In the genomic region with DNA sequence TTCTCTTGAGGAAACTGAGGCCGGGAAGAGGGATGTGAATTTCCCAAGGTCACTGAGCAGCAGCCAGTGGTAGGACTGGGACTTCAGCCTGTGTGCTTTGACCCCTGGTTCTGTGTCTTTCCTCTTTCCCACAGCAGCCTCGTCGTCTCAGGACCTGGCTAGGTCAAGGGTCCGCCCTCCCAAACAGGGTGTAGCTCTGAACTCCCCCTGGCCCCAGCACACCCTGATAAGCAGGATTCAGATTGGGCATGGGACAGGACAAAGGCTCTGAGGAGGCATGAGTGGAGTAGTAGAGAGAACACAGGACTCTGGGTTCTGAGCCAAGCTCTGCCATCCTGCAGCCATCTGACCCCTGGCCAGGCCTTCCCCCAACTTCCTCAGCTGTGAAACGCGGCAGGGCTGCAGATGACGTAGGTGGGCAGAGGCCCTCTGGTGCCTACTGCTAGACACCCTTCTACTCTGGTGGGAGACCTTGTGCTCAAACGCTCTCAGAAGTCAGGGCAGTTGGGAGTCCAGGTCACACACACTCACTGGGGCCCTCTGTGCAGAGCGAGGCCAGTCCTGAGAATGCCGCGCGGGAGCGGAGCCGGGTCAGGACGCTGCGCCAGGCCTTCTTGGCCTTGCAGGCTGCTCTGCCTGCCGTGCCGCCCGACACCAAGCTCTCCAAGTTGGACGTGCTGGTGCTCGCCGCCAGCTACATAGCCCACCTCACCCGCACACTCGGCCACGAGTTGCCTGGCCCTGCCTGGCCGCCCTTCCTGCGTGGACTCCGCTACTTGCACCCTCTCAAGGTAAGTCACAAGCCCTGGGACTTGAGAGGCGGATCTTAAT, we compare ENCODE assay signal across 1 cellular context.
TF ChIP-seq lines count a peak whose summit lies in the region.

No MANE protein-coding gene starts in this region.

TF ChIP-seq in HepG2, 621 proteins besides CTCF, POLR2A, EP300 and RAD21 (continues in another document):
- TF ChIP-seq TCF12 (IDR thresholded peaks at IDR 0.05) (no peak), TCF12 (CRISPR knock-in tag; IDR thresholded peaks at IDR 0.05) (0 out of 2 replicates have a peak, but pooled peaks have one; percentile 41), GZF1 (CRISPR knock-in tag; IDR thresholded peaks at IDR 0.05) (no peak), ZNF292 (CRISPR knock-in tag; IDR thresholded peaks at IDR 0.05; ENCODE audit: borderline replicate concordance, low read depth) (0 out of 2 replicates have a peak, but pooled peaks have one; percentile 27), STAG1 (CRISPR knock-in tag; IDR thresholded peaks at IDR 0.05) (0 out of 2 replicates have a peak, but pooled peaks have one; percentile 13), SRF (IDR thresholded peaks at IDR 0.05; ENCODE audit: low read depth, low read length) (no peak), ZBTB38 (CRISPR knock-in tag; IDR thresholded peaks at IDR 0.05) (peak; percentile 82), ZZZ3 (CRISPR knock-in tag; IDR thresholded peaks at IDR 0.05; ENCODE audit: borderline replicate concordance) (peak; percentile 41; the same call in 1 of the 2 replicates), ARNTL (CRISPR knock-in tag; IDR thresholded peaks at IDR 0.05) (0 out of 2 replicates have a peak, but pooled peaks have one; percentile 22), NR2F1 (CRISPR knock-in tag; IDR thresholded peaks at IDR 0.05) (no peak), ZNF225 (CRISPR knock-in tag; IDR thresholded peaks at IDR 0.05) (peak; percentile 58; the same call in 1 of the 2 replicates), MATR3 (CRISPR knock-in tag; IDR thresholded peaks at IDR 0.05) (no peak), ZNF430 (CRISPR knock-in tag; IDR thresholded peaks at IDR 0.05) (no peak), EEA1 (CRISPR knock-in tag; IDR thresholded peaks at IDR 0.05; ENCODE audit: borderline replicate concordance) (no peak), SIN3B (IDR thresholded peaks at IDR 0.05; ENCODE audit: low read length) (no peak), ZNF501 (CRISPR knock-in tag; IDR thresholded peaks at IDR 0.05) (0 out of 2 replicates have a peak, but pooled peaks have one; percentile 14), REPIN1 (CRISPR knock-in tag; IDR thresholded peaks at IDR 0.05; ENCODE audit: borderline replicate concordance, low read depth) (no peak), HNF4A (CRISPR knock-in tag; IDR thresholded peaks at IDR 0.05) (0 out of 2 replicates have a peak, but pooled peaks have one; percentile 7), CREB1 (IDR thresholded peaks at IDR 0.05) (peak; percentile 19; the same call in 1 of the 2 replicates), CREB1 (CRISPR knock-in tag; IDR thresholded peaks at IDR 0.05) (no peak), ZNF891 (CRISPR knock-in tag; IDR thresholded peaks at IDR 0.05) (0 out of 2 replicates have a peak, but pooled peaks have one; percentile 33), ZBTB7A (CRISPR knock-in tag; IDR thresholded peaks at IDR 0.05) (0 out of 2 replicates have a peak, but pooled peaks have one; percentile 24), ZNF10 (CRISPR knock-in tag; IDR thresholded peaks at IDR 0.05; ENCODE audit: borderline replicate concordance, low read depth) (0 out of 2 replicates have a peak, but pooled peaks have one; percentile 31), KDM5B (CRISPR knock-in tag; IDR thresholded peaks at IDR 0.05; ENCODE audit: borderline replicate concordance) (peak; percentile 51; the same call in 1 of the 2 replicates), ZNF709 (CRISPR knock-in tag; IDR thresholded peaks at IDR 0.05) (0 out of 2 replicates have a peak, but pooled peaks have one; percentile 26), ZNF563 (CRISPR knock-in tag; IDR thresholded peaks at IDR 0.05) (peak; percentile 59; the same call in 1 of the 2 replicates), NR1H2 (CRISPR knock-in tag; IDR thresholded peaks at IDR 0.05; ENCODE audit: borderline replicate concordance, low read depth) (0 out of 2 replicates have a peak, but pooled peaks have one; percentile 45), MAZ (IDR thresholded peaks at IDR 0.05; ENCODE audit: borderline replicate concordance, low read depth, low read length) (no peak), MAZ (CRISPR knock-in tag; IDR thresholded peaks at IDR 0.05; ENCODE audit: low read depth) (no peak), MYC (CRISPR knock-in tag; IDR thresholded peaks at IDR 0.05; ENCODE audit: borderline replicate concordance) (0 out of 2 replicates have a peak, but pooled peaks have one; percentile 18), FOXA3 (CRISPR knock-in tag; IDR thresholded peaks at IDR 0.05) (no peak), ZNF234 (CRISPR knock-in tag; conservative IDR thresholded peaks at IDR 0.05) (no peak)
- TF ChIP-seq, protein P1, sequence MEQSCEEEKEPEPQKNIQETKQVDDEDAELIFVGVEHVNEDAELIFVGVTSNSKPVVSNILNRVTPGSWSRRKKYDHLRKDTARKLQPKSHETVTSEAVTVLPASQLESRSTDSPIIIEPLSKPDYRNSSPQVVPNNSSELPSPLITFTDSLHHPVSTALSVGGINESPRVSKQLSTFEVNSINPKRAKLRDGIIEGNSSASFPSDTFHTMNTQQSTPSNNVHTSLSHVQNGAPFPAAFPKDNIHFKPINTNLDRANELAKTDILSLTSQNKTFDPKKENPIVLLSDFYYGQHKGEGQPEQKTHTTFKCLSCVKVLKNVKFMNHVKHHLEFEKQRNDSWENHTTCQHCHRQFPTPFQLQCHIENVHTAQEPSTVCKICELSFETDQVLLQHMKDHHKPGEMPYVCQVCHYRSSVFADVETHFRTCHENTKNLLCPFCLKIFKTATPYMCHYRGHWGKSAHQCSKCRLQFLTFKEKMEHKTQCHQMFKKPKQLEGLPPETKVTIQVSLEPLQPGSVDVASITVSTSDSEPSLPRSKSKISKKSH (CRISPR knock-in tag; IDR thresholded peaks at IDR 0.05; ENCODE audit: borderline replicate concordance) = peak; percentile 52
- TF ChIP-seq, protein P2, sequence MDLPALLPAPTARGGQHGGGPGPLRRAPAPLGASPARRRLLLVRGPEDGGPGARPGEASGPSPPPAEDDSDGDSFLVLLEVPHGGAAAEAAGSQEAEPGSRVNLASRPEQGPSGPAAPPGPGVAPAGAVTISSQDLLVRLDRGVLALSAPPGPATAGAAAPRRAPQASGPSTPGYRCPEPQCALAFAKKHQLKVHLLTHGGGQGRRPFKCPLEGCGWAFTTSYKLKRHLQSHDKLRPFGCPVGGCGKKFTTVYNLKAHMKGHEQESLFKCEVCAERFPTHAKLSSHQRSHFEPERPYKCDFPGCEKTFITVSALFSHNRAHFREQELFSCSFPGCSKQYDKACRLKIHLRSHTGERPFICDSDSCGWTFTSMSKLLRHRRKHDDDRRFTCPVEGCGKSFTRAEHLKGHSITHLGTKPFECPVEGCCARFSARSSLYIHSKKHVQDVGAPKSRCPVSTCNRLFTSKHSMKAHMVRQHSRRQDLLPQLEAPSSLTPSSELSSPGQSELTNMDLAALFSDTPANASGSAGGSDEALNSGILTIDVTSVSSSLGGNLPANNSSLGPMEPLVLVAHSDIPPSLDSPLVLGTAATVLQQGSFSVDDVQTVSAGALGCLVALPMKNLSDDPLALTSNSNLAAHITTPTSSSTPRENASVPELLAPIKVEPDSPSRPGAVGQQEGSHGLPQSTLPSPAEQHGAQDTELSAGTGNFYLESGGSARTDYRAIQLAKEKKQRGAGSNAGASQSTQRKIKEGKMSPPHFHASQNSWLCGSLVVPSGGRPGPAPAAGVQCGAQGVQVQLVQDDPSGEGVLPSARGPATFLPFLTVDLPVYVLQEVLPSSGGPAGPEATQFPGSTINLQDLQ (CRISPR knock-in tag; IDR thresholded peaks at IDR 0.05) = no peak
- TF ChIP-seq, protein P3, sequence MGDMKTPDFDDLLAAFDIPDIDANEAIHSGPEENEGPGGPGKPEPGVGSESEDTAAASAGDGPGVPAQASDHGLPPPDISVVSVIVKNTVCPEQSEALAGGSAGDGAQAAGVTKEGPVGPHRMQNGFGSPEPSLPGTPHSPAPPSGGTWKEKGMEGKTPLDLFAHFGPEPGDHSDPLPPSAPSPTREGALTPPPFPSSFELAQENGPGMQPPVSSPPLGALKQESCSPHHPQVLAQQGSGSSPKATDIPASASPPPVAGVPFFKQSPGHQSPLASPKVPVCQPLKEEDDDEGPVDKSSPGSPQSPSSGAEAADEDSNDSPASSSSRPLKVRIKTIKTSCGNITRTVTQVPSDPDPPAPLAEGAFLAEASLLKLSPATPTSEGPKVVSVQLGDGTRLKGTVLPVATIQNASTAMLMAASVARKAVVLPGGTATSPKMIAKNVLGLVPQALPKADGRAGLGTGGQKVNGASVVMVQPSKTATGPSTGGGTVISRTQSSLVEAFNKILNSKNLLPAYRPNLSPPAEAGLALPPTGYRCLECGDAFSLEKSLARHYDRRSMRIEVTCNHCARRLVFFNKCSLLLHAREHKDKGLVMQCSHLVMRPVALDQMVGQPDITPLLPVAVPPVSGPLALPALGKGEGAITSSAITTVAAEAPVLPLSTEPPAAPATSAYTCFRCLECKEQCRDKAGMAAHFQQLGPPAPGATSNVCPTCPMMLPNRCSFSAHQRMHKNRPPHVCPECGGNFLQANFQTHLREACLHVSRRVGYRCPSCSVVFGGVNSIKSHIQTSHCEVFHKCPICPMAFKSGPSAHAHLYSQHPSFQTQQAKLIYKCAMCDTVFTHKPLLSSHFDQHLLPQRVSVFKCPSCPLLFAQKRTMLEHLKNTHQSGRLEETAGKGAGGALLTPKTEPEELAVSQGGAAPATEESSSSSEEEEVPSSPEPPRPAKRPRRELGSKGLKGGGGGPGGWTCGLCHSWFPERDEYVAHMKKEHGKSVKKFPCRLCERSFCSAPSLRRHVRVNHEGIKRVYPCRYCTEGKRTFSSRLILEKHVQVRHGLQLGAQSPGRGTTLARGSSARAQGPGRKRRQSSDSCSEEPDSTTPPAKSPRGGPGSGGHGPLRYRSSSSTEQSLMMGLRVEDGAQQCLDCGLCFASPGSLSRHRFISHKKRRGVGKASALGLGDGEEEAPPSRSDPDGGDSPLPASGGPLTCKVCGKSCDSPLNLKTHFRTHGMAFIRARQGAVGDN (CRISPR knock-in tag; IDR thresholded peaks at IDR 0.05) = peak; percentile 68
- TF ChIP-seq, protein P4, sequence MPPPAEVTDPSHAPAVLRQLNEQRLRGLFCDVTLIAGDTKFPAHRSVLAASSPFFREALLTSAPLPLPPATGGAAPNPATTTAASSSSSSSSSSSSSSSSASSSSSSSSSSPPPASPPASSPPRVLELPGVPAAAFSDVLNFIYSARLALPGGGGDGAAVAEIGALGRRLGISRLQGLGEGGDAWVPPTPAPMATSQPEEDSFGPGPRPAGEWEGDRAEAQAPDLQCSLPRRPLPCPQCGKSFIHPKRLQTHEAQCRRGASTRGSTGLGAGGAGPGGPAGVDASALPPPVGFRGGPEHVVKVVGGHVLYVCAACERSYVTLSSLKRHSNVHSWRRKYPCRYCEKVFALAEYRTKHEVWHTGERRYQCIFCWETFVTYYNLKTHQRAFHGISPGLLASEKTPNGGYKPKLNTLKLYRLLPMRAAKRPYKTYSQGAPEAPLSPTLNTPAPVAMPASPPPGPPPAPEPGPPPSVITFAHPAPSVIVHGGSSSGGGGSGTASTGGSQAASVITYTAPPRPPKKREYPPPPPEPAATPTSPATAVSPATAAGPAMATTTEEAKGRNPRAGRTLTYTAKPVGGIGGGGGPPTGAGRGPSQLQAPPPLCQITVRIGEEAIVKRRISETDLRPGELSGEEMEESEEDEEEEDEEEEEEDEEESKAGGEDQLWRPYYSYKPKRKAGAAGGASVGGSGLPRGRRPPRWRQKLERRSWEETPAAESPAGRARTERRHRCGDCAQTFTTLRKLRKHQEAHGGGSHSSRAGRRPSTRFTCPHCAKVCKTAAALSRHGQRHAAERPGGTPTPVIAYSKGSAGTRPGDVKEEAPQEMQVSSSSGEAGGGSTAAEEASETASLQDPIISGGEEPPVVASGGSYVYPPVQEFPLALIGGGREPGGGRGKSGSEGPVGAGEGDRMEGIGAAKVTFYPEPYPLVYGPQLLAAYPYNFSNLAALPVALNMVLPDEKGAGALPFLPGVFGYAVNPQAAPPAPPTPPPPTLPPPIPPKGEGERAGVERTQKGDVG (CRISPR knock-in tag; IDR thresholded peaks at IDR 0.05; ENCODE audit: borderline replicate concordance) = peak; percentile 57; the same call in 1 of the 2 replicates
- TF ChIP-seq, protein P5, sequence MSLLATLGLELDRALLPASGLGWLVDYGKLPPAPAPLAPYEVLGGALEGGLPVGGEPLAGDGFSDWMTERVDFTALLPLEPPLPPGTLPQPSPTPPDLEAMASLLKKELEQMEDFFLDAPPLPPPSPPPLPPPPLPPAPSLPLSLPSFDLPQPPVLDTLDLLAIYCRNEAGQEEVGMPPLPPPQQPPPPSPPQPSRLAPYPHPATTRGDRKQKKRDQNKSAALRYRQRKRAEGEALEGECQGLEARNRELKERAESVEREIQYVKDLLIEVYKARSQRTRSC (CRISPR knock-in tag; IDR thresholded peaks at IDR 0.05; ENCODE audit: low read depth) = no peak
- TF ChIP-seq, protein P6, sequence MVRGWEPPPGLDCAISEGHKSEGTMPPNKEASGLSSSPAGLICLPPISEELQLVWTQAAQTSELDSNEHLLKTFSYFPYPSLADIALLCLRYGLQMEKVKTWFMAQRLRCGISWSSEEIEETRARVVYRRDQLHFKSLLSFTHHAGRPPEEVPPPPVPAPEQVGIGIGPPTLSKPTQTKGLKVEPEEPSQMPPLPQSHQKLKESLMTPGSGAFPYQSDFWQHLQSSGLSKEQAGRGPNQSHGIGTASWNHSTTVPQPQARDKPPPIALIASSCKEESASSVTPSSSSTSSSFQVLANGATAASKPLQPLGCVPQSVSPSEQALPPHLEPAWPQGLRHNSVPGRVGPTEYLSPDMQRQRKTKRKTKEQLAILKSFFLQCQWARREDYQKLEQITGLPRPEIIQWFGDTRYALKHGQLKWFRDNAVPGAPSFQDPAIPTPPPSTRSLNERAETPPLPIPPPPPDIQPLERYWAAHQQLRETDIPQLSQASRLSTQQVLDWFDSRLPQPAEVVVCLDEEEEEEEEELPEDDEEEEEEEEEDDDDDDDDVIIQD (CRISPR knock-in tag; IDR thresholded peaks at IDR 0.05; ENCODE audit: low read depth) = no peak
- TF ChIP-seq, protein P7, sequence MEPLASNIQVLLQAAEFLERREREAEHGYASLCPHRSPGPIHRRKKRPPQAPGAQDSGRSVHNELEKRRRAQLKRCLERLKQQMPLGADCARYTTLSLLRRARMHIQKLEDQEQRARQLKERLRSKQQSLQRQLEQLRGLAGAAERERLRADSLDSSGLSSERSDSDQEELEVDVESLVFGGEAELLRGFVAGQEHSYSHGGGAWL (CRISPR knock-in tag; IDR thresholded peaks at IDR 0.05) = 0 out of 2 replicates have a peak, but pooled peaks have one; percentile 40
- TF ChIP-seq, protein P8, sequence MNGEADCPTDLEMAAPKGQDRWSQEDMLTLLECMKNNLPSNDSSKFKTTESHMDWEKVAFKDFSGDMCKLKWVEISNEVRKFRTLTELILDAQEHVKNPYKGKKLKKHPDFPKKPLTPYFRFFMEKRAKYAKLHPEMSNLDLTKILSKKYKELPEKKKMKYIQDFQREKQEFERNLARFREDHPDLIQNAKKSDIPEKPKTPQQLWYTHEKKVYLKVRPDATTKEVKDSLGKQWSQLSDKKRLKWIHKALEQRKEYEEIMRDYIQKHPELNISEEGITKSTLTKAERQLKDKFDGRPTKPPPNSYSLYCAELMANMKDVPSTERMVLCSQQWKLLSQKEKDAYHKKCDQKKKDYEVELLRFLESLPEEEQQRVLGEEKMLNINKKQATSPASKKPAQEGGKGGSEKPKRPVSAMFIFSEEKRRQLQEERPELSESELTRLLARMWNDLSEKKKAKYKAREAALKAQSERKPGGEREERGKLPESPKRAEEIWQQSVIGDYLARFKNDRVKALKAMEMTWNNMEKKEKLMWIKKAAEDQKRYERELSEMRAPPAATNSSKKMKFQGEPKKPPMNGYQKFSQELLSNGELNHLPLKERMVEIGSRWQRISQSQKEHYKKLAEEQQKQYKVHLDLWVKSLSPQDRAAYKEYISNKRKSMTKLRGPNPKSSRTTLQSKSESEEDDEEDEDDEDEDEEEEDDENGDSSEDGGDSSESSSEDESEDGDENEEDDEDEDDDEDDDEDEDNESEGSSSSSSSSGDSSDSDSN (CRISPR knock-in tag; IDR thresholded peaks at IDR 0.05) = no peak
